Comparison of ENCODE assay signal across 1 cellular context in the genomic region with DNA sequence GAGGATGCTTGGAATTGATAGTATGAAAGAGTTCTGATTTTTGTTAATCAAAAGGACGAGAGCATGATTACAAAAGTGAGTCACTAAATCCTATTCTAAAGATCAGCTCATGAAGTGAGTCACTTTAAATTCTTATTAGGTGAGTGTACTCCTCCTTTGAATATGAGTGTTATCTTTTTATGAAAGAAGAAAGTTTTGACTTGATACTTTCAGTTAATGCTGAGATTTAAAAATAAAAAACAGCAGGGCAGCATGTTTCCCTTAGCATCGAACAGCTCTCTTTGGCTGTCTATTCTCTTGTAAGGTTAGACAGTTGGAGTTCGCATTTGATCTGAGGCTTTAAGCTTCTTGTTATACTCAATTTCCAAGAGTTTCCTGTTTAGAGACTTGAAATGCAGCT.
TF ChIP-seq lines count a peak whose summit lies in the region.

No MANE protein-coding gene starts in this region.

TF ChIP-seq in IMR-90, 13 proteins besides CTCF, POLR2A, EP300 and RAD21:
- no peak for TF ChIP-seq CHD1 (IDR thresholded peaks at IDR 0.05; ENCODE audit: low read depth, low read length)
- peak; percentile 50; the same call in 1 of the 2 replicates for TF ChIP-seq BHLHE40 (IDR thresholded peaks at IDR 0.05; ENCODE audit: low read depth, low read length)
- peak; percentile 97 for TF ChIP-seq FOS (IDR thresholded peaks at IDR 0.05; ENCODE audit: low read depth, low read length)
